37 cellular contexts compared by ENCODE assay signal in genomic region chr1:162829268-162829667, GRCh38. TPM values are rescaled to one million over a fixed set of nuclear protein-coding genes. Genes with fewer than 3 reads are reported as not detected.
"Had no signal": no experiment of that assay in that cellular context is flagged by ENCODE, and none has a peak within 500 bp of the region (broad histone marks: within the 10 kb centered on the region; RNA-seq: fewer than 3 reads in every experiment).

No MANE protein-coding gene starts in this region.

- DNase-seq: MG63, MM.1S, MV-4-11, NCI-H1048, NCI-H1092, NCI-H1092 treated with DMSO at 0.1 percent for 48 hours, NCI-H1105, NCI-H1105 treated with DMSO at 0.1 percent for 48 hours, NCI-H1417, NCI-H1417 treated with DMSO at 0.1 percent for 48 hours, NCI-H1436, NCI-H1436 treated with DMSO at 0.1 percent for 48 hours, NCI-H146, NCI-H1694, NCI-H1694 treated with DMSO at 0.1 percent for 48 hours, NCI-H187, NCI-H187 treated with DMSO at 0.1 percent for 48 hours, NCI-H1930, NCI-H2029, NCI-H2029 treated with DMSO at 0.1 percent for 48 hours, NCI-H2081, NCI-H2081 treated with DMSO at 0.1 percent for 48 hours, NCI-H2107, NCI-H2171, NCI-H2171 treated with DMSO at 0.1 percent for 48 hours, NCI-H2227 treated with DMSO at 0.1 percent for 48 hours, NCI-H226, NCI-H345, NCI-H446, NCI-H446 treated with DMSO at 0.1 percent for 48 hours, NCI-H510A, NCI-H510A treated with DMSO at 0.1 percent for 48 hours, NCI-H524, NCI-H524 treated with DMSO at 0.1 percent for 48 hours, NCI-H526 had no signal

- H3K9me3 ChIP-seq: MG63 had no signal

- H3K4me3 ChIP-seq: MG63 had no signal

- H3K36me3 ChIP-seq: MG63 had no signal

RNA-seq across cellular contexts. Expression of gene CCDC190, which starts 31.7 kb away (rescaled TPM):
- total RNA-seq: MCF 10A, NCI-H460 had no signal
